In the genomic region with DNA sequence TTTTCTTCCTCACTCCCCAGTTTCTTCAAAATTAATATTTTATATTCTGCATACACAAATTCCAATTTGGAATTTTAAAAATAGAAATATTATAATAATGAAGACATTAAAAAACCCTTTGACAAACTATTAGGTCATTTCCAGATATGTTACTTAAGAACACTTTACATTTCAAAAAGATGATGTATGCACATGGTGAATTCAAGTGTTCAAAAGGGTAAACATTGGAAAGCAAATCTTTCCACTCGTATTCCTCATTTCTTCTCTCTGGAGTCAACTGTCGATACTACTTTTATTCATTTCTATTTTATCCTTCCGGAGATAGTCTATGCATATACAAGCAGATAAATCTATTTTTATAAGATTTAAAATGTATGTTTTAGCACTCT, we compare ENCODE assay signal across 20 cellular contexts.
"Had no signal": no experiment of that assay in that cellular context is flagged by ENCODE, and none has a peak within 500 bp of the region (broad histone marks: within the 10 kb centered on the region; RNA-seq: fewer than 3 reads in every experiment).

No MANE protein-coding gene starts in this region.

- H3K27ac ChIP-seq: breast epithelium, esophagus muscularis mucosa, foreskin keratinocyte, heart right ventricle, left ventricle myocardium inferior, testis, transverse colon, vagina had no signal

- H3K4me1 ChIP-seq: breast epithelium, foreskin keratinocyte, vagina had no signal

- H3K27me3 ChIP-seq: breast epithelium, esophagus muscularis mucosa, foreskin keratinocyte, heart right ventricle, right lobe of liver, testis, transverse colon, vagina had no signal

- H3K36me3 ChIP-seq: breast epithelium, right lobe of liver, transverse colon had no signal

- DNase-seq: activated CD4-positive, alpha-beta T cell treated with anti-CD3 and anti-CD28 coated beads, Interleukin-2, amount 50 U/mL, for 1 hour; activated CD8-positive, alpha-beta T cell treated with anti-CD3 and anti-CD28 coated beads for 36 hours; activated naive CD8-positive, alpha-beta T cell treated with anti-CD3 and anti-CD28 coated beads, Interleukin-2, amount 50 U/mL, for 24 hours; activated T-cell treated with anti-CD3 and anti-CD28 coated beads, Interleukin-2, amount 50 U/mL, for 48 hours; amygdala; central memory CD4-positive, alpha-beta T cell; foreskin keratinocyte; heart right ventricle; left ventricle myocardium inferior; mammary epithelial cell; right lobe of liver; stimulated activated CD4-positive, alpha-beta T cell treated with anti-CD3 and anti-CD28 coated beads, Interleukin-12 subunit alpha, Interleukin-12 subunit beta, amount 100 ng/mL, for 4 hours; stimulated activated CD4-positive, alpha-beta T cell treated with anti-CD3 and anti-CD28 coated beads, Interleukin-4, amount 100 ng/mL, for 1 hour; stimulated activated naive CD8-positive, alpha-beta T cell treated with anti-CD3 and anti-CD28 coated beads, Interleukin-15, Interleukin-2, amounts not matched to agents 100 U/mL and 50 U/mL, for 24 hours; T-helper 9 cell; testis; transverse colon had no signal

- H3K9me3 ChIP-seq: breast epithelium, esophagus muscularis mucosa, heart right ventricle, left ventricle myocardium inferior, right lobe of liver, testis, transverse colon, vagina had no signal

- ATAC-seq: activated CD8-positive, alpha-beta T cell treated with anti-CD3 and anti-CD28 coated beads for 36 hours; activated naive CD8-positive, alpha-beta T cell treated with anti-CD3 and anti-CD28 coated beads, Interleukin-2, amount 50 U/mL, for 24 hours; foreskin keratinocyte; heart right ventricle; stimulated activated naive CD8-positive, alpha-beta T cell treated with anti-CD3 and anti-CD28 coated beads, Interleukin-15, Interleukin-2, amounts not matched to agents 100 U/mL and 50 U/mL, for 24 hours had no signal

- H3K4me3 ChIP-seq: breast epithelium, esophagus muscularis mucosa, heart right ventricle, left ventricle myocardium inferior, right lobe of liver, testis, transverse colon, vagina had no signal
